In genomic region chr3:127747751-127748521, GRCh38 we compare ENCODE assay signal across 9 cellular contexts.
DNase-seq lines count a peak whose midpoint lies in the region; ATAC-seq and TF ChIP-seq lines count a peak whose summit lies in the region.
"Had no signal": no experiment of that assay in that cellular context is flagged by ENCODE, and none has a peak within 500 bp of the region (broad histone marks: within the 10 kb centered on the region; RNA-seq: fewer than 3 reads in every experiment).

No MANE protein-coding gene starts in this region.

- H3K4me1 Mint-ChIP-seq in brain, result peaks cover 88% of the 10 kb centered on the region
- peaks cover 16% of the 10 kb centered on the region for H3K4me1 Mint-ChIP-seq in activated CD8-positive, alpha-beta T cell treated with anti-CD3 and anti-CD28 coated beads for 36 hours (ENCODE audit: low read depth)
- H3K4me1 Mint-ChIP-seq: activated naive CD4-positive, alpha-beta T cell treated with anti-CD3 and anti-CD28 coated beads, Interleukin-2, amount 10 ng/mL, durations not matched to agents 7 days and 5 days had no signal

- TF ChIP-seq CTCF in brain (conservative IDR thresholded peaks at IDR 0.05) (no peak), lower leg skin (IDR thresholded peaks at IDR 0.05) (no peak)
- TF ChIP-seq CTCF in activated CD8-positive, alpha-beta T cell treated with anti-CD3 and anti-CD28 coated beads for 36 hours (IDR thresholded peaks at IDR 0.05), result no peak

- DNase-seq in NCI-H524 (lab: John Stamatoyannopoulos, UW) (peak; percentile 70 to 78), NCI-H524 treated with DMSO at 0.1 percent for 48 hours (lab: John Stamatoyannopoulos, UW) (no peak), lower leg skin (ENCODE audit: low spot score in 2 of 2) (peak; percentile 81 to 95), aorta (peak; percentile 83 to 92)
- DNase-seq in activated CD8-positive, alpha-beta T cell treated with anti-CD3 and anti-CD28 coated beads for 36 hours, result no peak
- DNase-seq: activated naive CD4-positive, alpha-beta T cell treated with anti-CD3 and anti-CD28 coated beads, Interleukin-2, amount 10 ng/mL, durations not matched to agents 7 days and 5 days had no signal

- POLR2A ChIA-PET in activated CD8-positive, alpha-beta T cell treated with anti-CD3 and anti-CD28 coated beads for 36 hours (lab: Charles Lee), result no interaction called here

- 36 to 40% methylated on average over 13 to 16 of the region's 16 CpGs for WGBS in lower leg skin, 2 donors
- WGBS in aorta, 2 donors, result 13 to 16% methylated on average over 16 of the region's 16 CpGs

- H3K27ac Mint-ChIP-seq in brain, result peak overlapping the region in 4 of 5 experiments; percentile 59 to 92 (median 86)
- no peak overlapping the region for H3K27ac Mint-ChIP-seq in activated CD8-positive, alpha-beta T cell treated with anti-CD3 and anti-CD28 coated beads for 36 hours
- H3K27ac Mint-ChIP-seq: activated naive CD4-positive, alpha-beta T cell treated with anti-CD3 and anti-CD28 coated beads, Interleukin-2, amount 10 ng/mL, durations not matched to agents 7 days and 5 days had no signal

- H3K36me3 Mint-ChIP-seq in brain, result no peaks in the 10 kb centered on the region
- H3K36me3 Mint-ChIP-seq in activated CD8-positive, alpha-beta T cell treated with anti-CD3 and anti-CD28 coated beads for 36 hours (ENCODE audit: low read depth), result no peaks in the 10 kb centered on the region
- H3K36me3 Mint-ChIP-seq: activated naive CD4-positive, alpha-beta T cell treated with anti-CD3 and anti-CD28 coated beads, Interleukin-2, amount 10 ng/mL, durations not matched to agents 7 days and 5 days had no signal

- no peaks in the 10 kb centered on the region for H3K27me3 ChIP-seq in aorta (ENCODE audit: control insufficient read depth in 1 of 2, insufficient read depth in 2 of 2, low read length in 1 of 2)

- no peaks in the 10 kb centered on the region for H3K27me3 Mint-ChIP-seq in brain
- H3K27me3 Mint-ChIP-seq in activated CD8-positive, alpha-beta T cell treated with anti-CD3 and anti-CD28 coated beads for 36 hours, result peaks cover 4% of the 10 kb centered on the region

- peak overlapping the region; percentile 52 to 82 for H3K27ac ChIP-seq in aorta (ENCODE audit: low read depth in 1 of 2, low read length in 2 of 2)

- H3K9me3 Mint-ChIP-seq in brain, result peaks cover 0 to 3% (median 0%) of the 10 kb centered on the region in 5 experiments
- H3K9me3 Mint-ChIP-seq in activated CD8-positive, alpha-beta T cell treated with anti-CD3 and anti-CD28 coated beads for 36 hours, result no peaks in the 10 kb centered on the region
- H3K9me3 Mint-ChIP-seq: activated naive CD4-positive, alpha-beta T cell treated with anti-CD3 and anti-CD28 coated beads, Interleukin-2, amount 10 ng/mL, durations not matched to agents 7 days and 5 days had no signal

- CTCF ChIA-PET in activated CD8-positive, alpha-beta T cell treated with anti-CD3 and anti-CD28 coated beads for 36 hours (lab: Charles Lee), result no interaction called here

- H3K4me3 Mint-ChIP-seq in brain, result peak overlapping the region in 2 of 5 experiments; percentile 18 to 51
- no peak overlapping the region for H3K4me3 Mint-ChIP-seq in activated CD8-positive, alpha-beta T cell treated with anti-CD3 and anti-CD28 coated beads for 36 hours
- H3K4me3 Mint-ChIP-seq: activated naive CD4-positive, alpha-beta T cell treated with anti-CD3 and anti-CD28 coated beads, Interleukin-2, amount 10 ng/mL, durations not matched to agents 7 days and 5 days had no signal

- TF ChIP-seq POLR2A in lower leg skin (IDR thresholded peaks at IDR 0.05), result no peak

- H3K36me3 ChIP-seq in aorta (ENCODE audit: control insufficient read depth in 1 of 2, insufficient read depth in 2 of 2, low read length in 1 of 2), result no peaks in the 10 kb centered on the region

- intact Hi-C loops in lower leg skin (cut with DNase I; ENCODE audit: low total_unique reads), result no loop called here
- intact Hi-C loops in aorta (cut with DNase I), result no loop called here
- intact Hi-C loops in activated CD8-positive, alpha-beta T cell treated with anti-CD3 and anti-CD28 coated beads for 36 hours (cut with micrococcal nuclease), result no loop called here

- H3K4me3 ChIP-seq in lower leg skin (ENCODE audit: low read depth, poor library complexity, severe bottlenecking) (no peak overlapping the region), aorta (ENCODE audit: low read length in 2 of 2) (no peak overlapping the region)

- H3K4me1 ChIP-seq in aorta (ENCODE audit: control insufficient read depth in 1 of 2, insufficient read depth in 2 of 2, low read length in 2 of 2), result peaks cover 0 to 11% of the 10 kb centered on the region in 2 donors

- no peaks in the 10 kb centered on the region for H3K9me3 ChIP-seq in aorta (ENCODE audit: control insufficient read depth, low read length)

- ATAC-seq in aorta (ENCODE audit: low FRiP score) (peak; percentile 86), HG03175 (IDR thresholded peaks at IDR 0.05; ENCODE audit: unreplicated experiment) (no peak), GM21423 (IDR thresholded peaks at IDR 0.05; ENCODE audit: unreplicated experiment) (no peak)
- no peak for ATAC-seq in activated CD8-positive, alpha-beta T cell treated with anti-CD3 and anti-CD28 coated beads for 36 hours

Comparison
In these comparisons a context has a peak if more than half of its experiments do, and no peak if none do; other contexts are left out.
1. DNase-seq: peak in NCI-H524 (2 of 2), lower leg skin (2 of 2) and aorta (2 of 2); none in NCI-H524 treated with DMSO at 0.1 percent for 48 hours (single experiment) and activated CD8-positive, alpha-beta T cell treated with anti-CD3 and anti-CD28 coated beads for 36 hours (single experiment).